1 cellular context compared by ENCODE assay signal in genomic region chr5:177393990-177394389, GRCh38.
TF ChIP-seq lines count a peak whose summit lies in the region.

No MANE protein-coding gene starts in this region.

TF ChIP-seq in K562, 482 proteins besides CTCF, POLR2A, EP300 and RAD21:
- TF ChIP-seq ESRRA (IDR thresholded peaks at IDR 0.05; ENCODE audit: borderline replicate concordance, low read depth) (peak; percentile 78; the same call in 1 of the 2 replicates), ZNF274 (IDR thresholded peaks at IDR 0.05; ENCODE audit: borderline replicate concordance, low read depth, low read length) (no peak)
- TF ChIP-seq, protein P1, sequence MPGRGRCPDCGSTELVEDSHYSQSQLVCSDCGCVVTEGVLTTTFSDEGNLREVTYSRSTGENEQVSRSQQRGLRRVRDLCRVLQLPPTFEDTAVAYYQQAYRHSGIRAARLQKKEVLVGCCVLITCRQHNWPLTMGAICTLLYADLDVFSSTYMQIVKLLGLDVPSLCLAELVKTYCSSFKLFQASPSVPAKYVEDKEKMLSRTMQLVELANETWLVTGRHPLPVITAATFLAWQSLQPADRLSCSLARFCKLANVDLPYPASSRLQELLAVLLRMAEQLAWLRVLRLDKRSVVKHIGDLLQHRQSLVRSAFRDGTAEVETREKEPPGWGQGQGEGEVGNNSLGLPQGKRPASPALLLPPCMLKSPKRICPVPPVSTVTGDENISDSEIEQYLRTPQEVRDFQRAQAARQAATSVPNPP (IDR thresholded peaks at IDR 0.05; ENCODE audit: borderline replicate concordance, insufficient read depth, insufficient read length) = no peak
TF ChIP-seq in K562: peak in this region for 1.
